Comparison of ENCODE assay signal across 1 cellular context in genomic region chr20:17833036-17833674, GRCh38.
TF ChIP-seq lines count a peak whose summit lies in the region.

No MANE protein-coding gene starts in this region.

TF ChIP-seq in HCT116, 20 proteins besides CTCF, POLR2A, EP300 and RAD21 (continued from another document):
- no peak for TF ChIP-seq REST (IDR thresholded peaks at IDR 0.05; ENCODE audit: low read depth)
- no peak for TF ChIP-seq SRF (IDR thresholded peaks at IDR 0.05; ENCODE audit: low read depth)
- TF ChIP-seq ZBTB33 (IDR thresholded peaks at IDR 0.05; ENCODE audit: extremely low read depth, insufficient replicate concordance, low read length), result no peak
- no peak for TF ChIP-seq EGR1 (IDR thresholded peaks at IDR 0.05; ENCODE audit: low read depth)
- TF ChIP-seq CBX3 (IDR thresholded peaks at IDR 0.05; ENCODE audit: low read depth), result no peak
- TF ChIP-seq EZH2 (IDR thresholded peaks at IDR 0.05), result no peak
- TF ChIP-seq ATF3 (IDR thresholded peaks at IDR 0.05), result no peak
- no peak for TF ChIP-seq EZH2phosphoT487 (IDR thresholded peaks at IDR 0.05; ENCODE audit: borderline replicate concordance)
- TF ChIP-seq SIN3A (IDR thresholded peaks at IDR 0.05; ENCODE audit: low read depth), result no peak
